In genomic region chrX:310621-311155, GRCh38 we compare ENCODE assay signal across 16 cellular contexts. TPM values are rescaled to one million over a fixed set of nuclear protein-coding genes. Genes with fewer than 3 reads are reported as not detected.
DNase-seq lines count a peak whose midpoint lies in the region; ATAC-seq, FAIRE-seq and TF ChIP-seq lines count a peak whose summit lies in the region.
"Had no signal": no experiment of that assay in that cellular context is flagged by ENCODE, and none has a peak within 500 bp of the region (broad histone marks: within the 10 kb centered on the region; RNA-seq: fewer than 3 reads in every experiment).

No MANE protein-coding gene starts in this region.

- in situ Hi-C loops in HepG2 (cut with HindIII; ENCODE audit: extremely low pct_ligation_motif_present, low pct_unique_long_range_greater_than_20kb), result no loop called here

- no peak overlapping the region for H3K4me3 ChIP-seq in HepG2 (replicated peaks in 1 of 3; ENCODE audit: insufficient read depth in 1 of 3, low read depth in 2 of 3, low read length in 3 of 3)

- WGBS in HepG2 (ENCODE audit: low lambda C conversion rate), result 93% methylated on average over 22 of the region's 25 CpGs

- TF ChIP-seq RAD21 in HepG2 (CRISPR knock-in tag; IDR thresholded peaks at IDR 0.05), result no peak

- no peak overlapping the region for H2AFZ ChIP-seq in HepG2 (ENCODE audit: low read length)

- peaks cover 18% of the 10 kb centered on the region for H4K20me1 ChIP-seq in HepG2 (ENCODE audit: insufficient read depth, low read length)

- H3K9ac ChIP-seq in HepG2 (ENCODE audit: insufficient read depth, low read depth, low read length), result no peak overlapping the region

- H3K36me3 ChIP-seq in HepG2 (replicated peaks in 1 of 2; ENCODE audit: control insufficient read depth in 1 of 2, insufficient read depth in 2 of 2, low read length in 2 of 2), result peaks cover 20 to 61% of the 10 kb centered on the region in 2 experiments

- no peak overlapping the region for H3K27ac ChIP-seq in HepG2 (ENCODE audit: extremely low read length, insufficient read depth, low read length)

- no peaks in the 10 kb centered on the region for H3K27me3 ChIP-seq in HepG2 (ENCODE audit: control insufficient read depth in 1 of 2, insufficient read depth in 2 of 2, low read length in 2 of 2)

- no peak for FAIRE-seq in HepG2 (lab: Jason Lieb, UNC)

- H3K4me2 ChIP-seq in HepG2 (ENCODE audit: low read depth, low read length), result no peak overlapping the region

- POLR2A ChIA-PET in HepG2 (lab: Yijun Ruan, JAX), result no interaction called here

- ATAC-seq in left cardiac atrium (no peak), Right ventricle myocardium inferior (no peak), HepG2 (no peak), sciatic nerve (no peak)

- no TSS peak for BruUV-seq in HepG2 (replicated peaks; lab: Mats Ljungman, UMichigan)

- no peaks in the 10 kb centered on the region for H3K79me2 ChIP-seq in HepG2 (ENCODE audit: insufficient read depth, low read length)

- H3K4me1 ChIP-seq in HepG2 (ENCODE audit: insufficient read depth, low read length), result no peaks in the 10 kb centered on the region

- intact Hi-C loops in left cardiac atrium (cut with DNase I), result no loop called here
- intact Hi-C loops in Right ventricle myocardium inferior (cut with DNase I), result no loop called here
- intact Hi-C loops in HepG2 (cut with micrococcal nuclease; ENCODE audit: unreplicated experiment), result no loop called here
- intact Hi-C loops in sciatic nerve (cut with DNase I), result no loop called here

- CTCF ChIA-PET in HepG2 (lab: Yijun Ruan, JAX; ENCODE audit: low intra/inter-chr PET ratio, low total read pairs), result no interaction called here

- H3K9me3 ChIP-seq in HepG2 (ENCODE audit: low read length), result no peaks in the 10 kb centered on the region

- TF ChIP-seq POLR2A in HepG2 (IDR thresholded peaks at IDR 0.05; ENCODE audit: insufficient read depth in 1 of 2, low read depth in 2 of 2, low read length in 2 of 2), result no peak

- TF ChIP-seq EP300 in HepG2 (IDR thresholded peaks at IDR 0.05; ENCODE audit: low read depth in 2 of 2, low read length in 2 of 2), result no peak
- TF ChIP-seq EP300 in HepG2 (CRISPR knock-in tag; IDR thresholded peaks at IDR 0.05; ENCODE audit: borderline replicate concordance), result no peak

- DNase-seq in left cardiac atrium (peak; percentile 17), Right ventricle myocardium inferior (ENCODE audit: missing footprints) (no peak), HepG2 (ENCODE audit: low spot score) (no peak), sciatic nerve (ENCODE audit: low spot score) (peak; percentile 51), A172 (ENCODE audit: low spot score) (no peak), NCI-H82 (lab: John Stamatoyannopoulos, UW) (no peak), MV-4-11 (lab: John Stamatoyannopoulos, UW) (no peak)
- DNase-seq: AML-193, COR-L47, EL, HFFc6, KG1, NCI-H1048, NCI-H146, NCI-H2081, NCI-H510A had no signal

- no peak for TF ChIP-seq CTCF in HepG2 (CRISPR knock-in tag; IDR thresholded peaks at IDR 0.05)

TF ChIP-seq in HepG2, 621 proteins besides CTCF, POLR2A, EP300 and RAD21:
- no peak for TF ChIP-seq ZNF770 (CRISPR knock-in tag; IDR thresholded peaks at IDR 0.05)
- peak; percentile 56 for TF ChIP-seq HNRNPLL (IDR thresholded peaks at IDR 0.05; ENCODE audit: low read depth, low read length, poor library complexity, severe bottlenecking)
TF ChIP-seq in HepG2: peak in this region for 1.

RNA-seq across cellular contexts. Expression of gene GTPBP6, which starts 7.9 kb away (rescaled TPM):
- total RNA-seq in left cardiac atrium (10 to 100 TPM; 48.0 to 55.6 TPM), Right ventricle myocardium inferior (51.4 TPM), HepG2 (2016; rRNA removed; fragmentation: Illumina TruSeq; extraction: Trizol) (35.6 and 39.6 TPM in 2 replicates), sciatic nerve (43.1 TPM)
- total RNA-seq in HepG2 (2016; cell fraction: cytosol; rRNA removed; fragmentation: Illumina TruSeq; extraction: Trizol; ENCODE audit: low read depth), result 33.9 and 34.6 TPM in 2 replicates
- total RNA-seq in HepG2 (2016; cell fraction: insoluble cytoplasmic fraction; rRNA removed; fragmentation: Illumina TruSeq; extraction: Trizol), result 32.3 and 41.0 TPM in 2 replicates
- 50.6 and 52.4 TPM in 2 replicates for total RNA-seq in HepG2 (2016; cell fraction: membrane; rRNA removed; fragmentation: Illumina TruSeq; extraction: Trizol)
- total RNA-seq in HepG2 (2016; cell fraction: nucleus; rRNA removed; fragmentation: Illumina TruSeq; extraction: Trizol), result 17.0 and 20.4 TPM in 2 replicates
- polyA plus RNA-seq in HepG2 (2011; rRNA removed), result 20.2 and 22.1 TPM in 2 replicates
- polyA plus RNA-seq in HepG2 (2011; cell fraction: cytosol; rRNA removed), result 18.4 and 31.3 TPM in 2 replicates
- 29.4 and 36.8 TPM in 2 replicates for polyA plus RNA-seq in HepG2 (2011; cell fraction: nucleus; rRNA removed)
- 16.6 and 18.3 TPM in 2 replicates for polyA plus RNA-seq in HepG2 (2012)
- polyA plus RNA-seq in HepG2 (2016; cell fraction: cytosol; fragmentation: Illumina TruSeq; extraction: Trizol; ENCODE audit: low read depth), result 46.6 and 50.3 TPM in 2 replicates
- polyA plus RNA-seq in HepG2 (2016; cell fraction: insoluble cytoplasmic fraction; fragmentation: Illumina TruSeq; extraction: Trizol; ENCODE audit: low read depth), result 38.1 and 42.7 TPM in 2 replicates
- polyA plus RNA-seq in HepG2 (2016; cell fraction: membrane; fragmentation: Illumina TruSeq; extraction: Trizol; ENCODE audit: low read depth), result 50.6 and 54.4 TPM in 2 replicates
- 41.5 and 48.9 TPM in 2 replicates for polyA plus RNA-seq in HepG2 (2016; cell fraction: nucleus; fragmentation: Illumina TruSeq; extraction: Trizol; ENCODE audit: insufficient read depth, low read depth)
- polyA minus RNA-seq in HepG2 (2011; rRNA and poly(A)+ RNA removed; ENCODE audit: low replicate concordance), result 14.7 and 27.7 TPM in 2 replicates
- 10.6 and 14.2 TPM in 2 replicates for polyA minus RNA-seq in HepG2 (2011; cell fraction: cytosol; rRNA and poly(A)+ RNA removed)
- polyA minus RNA-seq in HepG2 (2011; cell fraction: nucleus; rRNA and poly(A)+ RNA removed), result 4.7 and 7.2 TPM in 2 replicates
- total RNA-seq in A172 (2014; rRNA removed; shearing (Covaris generic)), result 62.6 and 67.0 TPM in 2 replicates

RNA-seq across cellular contexts. Expression of gene PLCXD1, which starts 29.5 kb away (rescaled TPM):
- 10 to 100 TPM in 1 of 2 donors, 1 to 10 TPM in 1; 2.9 to 13.7 TPM for total RNA-seq in left cardiac atrium
- total RNA-seq in Right ventricle myocardium inferior, result 6.1 TPM
- total RNA-seq in HepG2 (2016; rRNA removed; fragmentation: Illumina TruSeq; extraction: Trizol), result 87.7 and 111 TPM in 2 replicates
- 14.7 and 15.6 TPM in 2 replicates for total RNA-seq in HepG2 (2016; cell fraction: cytosol; rRNA removed; fragmentation: Illumina TruSeq; extraction: Trizol; ENCODE audit: low read depth)
- total RNA-seq in HepG2 (2016; cell fraction: insoluble cytoplasmic fraction; rRNA removed; fragmentation: Illumina TruSeq; extraction: Trizol), result 93.5 and 100 TPM in 2 replicates
- total RNA-seq in HepG2 (2016; cell fraction: membrane; rRNA removed; fragmentation: Illumina TruSeq; extraction: Trizol), result 44.6 and 46.3 TPM in 2 replicates
- 61.7 and 72.3 TPM in 2 replicates for total RNA-seq in HepG2 (2016; cell fraction: nucleus; rRNA removed; fragmentation: Illumina TruSeq; extraction: Trizol)
- 153 and 202 TPM in 2 replicates for polyA plus RNA-seq in HepG2 (2011; rRNA removed)
- 97.5 and 98.8 TPM in 2 replicates for polyA plus RNA-seq in HepG2 (2011; cell fraction: cytosol; rRNA removed)
- 373 and 416 TPM in 2 replicates for polyA plus RNA-seq in HepG2 (2011; cell fraction: nucleus; rRNA removed)
- polyA plus RNA-seq in HepG2 (2012), result 118 and 196 TPM in 2 replicates
- 10.9 TPM in 2 replicates for polyA plus RNA-seq in HepG2 (2016; cell fraction: cytosol; fragmentation: Illumina TruSeq; extraction: Trizol; ENCODE audit: low read depth)
- 71.2 and 91.8 TPM in 2 replicates for polyA plus RNA-seq in HepG2 (2016; cell fraction: insoluble cytoplasmic fraction; fragmentation: Illumina TruSeq; extraction: Trizol; ENCODE audit: low read depth)
- polyA plus RNA-seq in HepG2 (2016; cell fraction: membrane; fragmentation: Illumina TruSeq; extraction: Trizol; ENCODE audit: low read depth), result 29.2 and 29.4 TPM in 2 replicates
- 178 and 219 TPM in 2 replicates for polyA plus RNA-seq in HepG2 (2016; cell fraction: nucleus; fragmentation: Illumina TruSeq; extraction: Trizol; ENCODE audit: insufficient read depth, low read depth)
- 70.5 and 467 TPM in 2 replicates for polyA minus RNA-seq in HepG2 (2011; rRNA and poly(A)+ RNA removed; ENCODE audit: low replicate concordance)
- 116 and 195 TPM in 2 replicates for polyA minus RNA-seq in HepG2 (2011; cell fraction: cytosol; rRNA and poly(A)+ RNA removed)
- polyA minus RNA-seq in HepG2 (2011; cell fraction: nucleus; rRNA and poly(A)+ RNA removed), result 115 and 118 TPM in 2 replicates
- total RNA-seq in sciatic nerve, result 11.0 TPM
- 20.3 and 22.4 TPM in 2 replicates for total RNA-seq in A172 (2014; rRNA removed; shearing (Covaris generic))

Comparison
In these comparisons a context has a peak if more than half of its experiments do, and no peak if none do; other contexts are left out.
1. DNase-seq: peak in left cardiac atrium (single experiment) and sciatic nerve (single experiment); none in Right ventricle myocardium inferior (single experiment), HepG2 (single experiment), A172 (single experiment), NCI-H82 (single experiment) and MV-4-11 (single experiment).